1 cellular context compared by ENCODE assay signal in the genomic region with DNA sequence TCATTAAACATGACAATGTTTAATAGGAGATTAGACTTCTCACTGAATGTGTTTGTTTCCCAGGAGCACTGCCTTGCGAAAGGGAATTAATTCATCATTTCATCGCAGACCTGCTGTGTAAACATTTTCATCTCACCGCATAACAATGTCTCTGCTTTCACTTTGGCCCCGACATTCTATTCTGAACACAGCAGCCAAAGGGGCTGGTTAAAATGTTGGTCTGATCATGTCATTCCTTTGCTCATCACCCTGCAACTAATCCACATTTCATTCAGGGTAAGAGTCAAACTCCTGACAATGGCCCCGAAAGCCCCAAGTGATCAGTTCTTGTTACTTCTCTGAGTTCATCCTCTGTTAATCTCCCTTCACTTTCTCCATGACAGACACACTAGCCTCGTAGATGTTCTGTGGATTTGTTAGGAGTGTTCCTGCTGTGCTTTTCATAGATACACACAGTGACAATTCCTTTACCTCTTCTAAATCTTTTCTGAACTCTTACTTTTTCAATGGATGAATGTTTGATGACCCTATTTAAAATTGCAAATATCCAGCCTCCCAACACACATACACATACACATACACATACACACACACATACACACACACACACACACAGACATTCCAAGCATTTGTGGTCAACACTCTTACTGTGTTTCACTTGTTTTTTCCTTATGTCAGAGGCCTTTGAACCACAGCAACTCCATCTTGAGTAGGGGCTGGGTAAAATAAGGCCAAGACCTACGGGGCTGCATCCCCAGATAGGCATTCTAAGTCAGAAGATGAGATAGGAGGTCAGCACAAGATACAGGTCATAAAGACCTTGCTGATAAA.
TF ChIP-seq lines count a peak whose summit lies in the region.

No MANE protein-coding gene starts in this region.

TF ChIP-seq in K562, 482 proteins besides CTCF, POLR2A, EP300 and RAD21:
- peak; percentile 91 for TF ChIP-seq ZNF311 (CRISPR knock-in tag; IDR thresholded peaks at IDR 0.05)
- TF ChIP-seq, protein P1, sequence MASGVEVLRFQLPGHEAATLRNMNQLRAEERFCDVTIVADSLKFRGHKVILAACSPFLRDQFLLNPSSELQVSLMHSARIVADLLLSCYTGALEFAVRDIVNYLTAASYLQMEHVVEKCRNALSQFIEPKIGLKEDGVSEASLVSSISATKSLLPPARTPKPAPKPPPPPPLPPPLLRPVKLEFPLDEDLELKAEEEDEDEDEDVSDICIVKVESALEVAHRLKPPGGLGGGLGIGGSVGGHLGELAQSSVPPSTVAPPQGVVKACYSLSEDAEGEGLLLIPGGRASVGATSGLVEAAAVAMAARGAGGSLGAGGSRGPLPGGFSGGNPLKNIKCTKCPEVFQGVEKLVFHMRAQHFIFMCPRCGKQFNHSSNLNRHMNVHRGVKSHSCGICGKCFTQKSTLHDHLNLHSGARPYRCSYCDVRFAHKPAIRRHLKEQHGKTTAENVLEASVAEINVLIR (CRISPR knock-in tag; IDR thresholded peaks at IDR 0.05), result 0 out of 2 replicates have a peak, but pooled peaks have one; percentile 34
TF ChIP-seq in K562: peak in this region for 2; not testable (repeated sequence) for 480.
